2 cellular contexts compared by ENCODE assay signal in the genomic region with DNA sequence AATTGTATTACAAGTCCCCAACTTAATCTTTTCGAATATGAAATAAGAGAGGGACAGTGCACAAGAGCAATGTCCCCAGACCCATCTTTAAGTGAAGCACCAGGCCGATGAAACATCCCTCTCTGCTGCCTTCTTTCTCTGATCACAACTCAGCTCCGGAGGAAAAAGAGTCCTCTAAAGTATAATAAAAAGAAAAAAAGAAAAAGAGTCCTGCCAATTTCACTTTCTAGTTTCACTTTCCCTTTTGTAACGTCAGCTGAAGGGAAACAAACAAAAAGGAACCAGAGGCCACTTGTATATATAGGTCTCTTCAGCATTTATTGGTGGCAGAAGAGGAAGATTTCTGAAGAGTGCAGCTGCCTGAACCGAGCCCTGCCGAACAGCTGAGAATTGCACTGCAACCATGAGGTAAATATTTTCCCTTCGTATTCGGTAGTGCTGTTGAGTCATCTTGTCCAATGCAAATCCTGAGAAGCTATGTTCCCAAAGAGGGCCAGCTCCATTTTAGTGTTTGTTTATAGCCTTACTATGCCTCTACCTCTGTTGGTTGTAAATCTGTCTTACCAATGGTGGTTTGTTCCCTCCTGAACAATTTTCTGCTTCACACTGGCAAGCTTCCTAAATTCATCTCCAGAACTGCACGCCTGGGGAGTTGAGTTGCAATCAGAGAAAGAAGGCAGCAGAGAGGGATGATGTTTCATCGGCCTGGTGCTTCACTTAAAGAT.
TF ChIP-seq lines count a peak whose summit lies in the region.

A gene with protein sequence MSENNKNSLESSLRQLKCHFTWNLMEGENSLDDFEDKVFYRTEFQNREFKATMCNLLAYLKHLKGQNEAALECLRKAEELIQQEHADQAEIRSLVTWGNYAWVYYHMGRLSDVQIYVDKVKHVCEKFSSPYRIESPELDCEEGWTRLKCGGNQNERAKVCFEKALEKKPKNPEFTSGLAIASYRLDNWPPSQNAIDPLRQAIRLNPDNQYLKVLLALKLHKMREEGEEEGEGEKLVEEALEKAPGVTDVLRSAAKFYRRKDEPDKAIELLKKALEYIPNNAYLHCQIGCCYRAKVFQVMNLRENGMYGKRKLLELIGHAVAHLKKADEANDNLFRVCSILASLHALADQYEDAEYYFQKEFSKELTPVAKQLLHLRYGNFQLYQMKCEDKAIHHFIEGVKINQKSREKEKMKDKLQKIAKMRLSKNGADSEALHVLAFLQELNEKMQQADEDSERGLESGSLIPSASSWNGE (plus strand): TSS at position 326 of the 725 bp plus-strand sequence. CDS start 78 bp downstream, at position 404.

TF ChIP-seq in IMR-90, 13 proteins besides CTCF, POLR2A, EP300 and RAD21:
- TF ChIP-seq CHD1 (IDR thresholded peaks at IDR 0.05; ENCODE audit: low read depth, low read length) (no peak), CEBPB (IDR thresholded peaks at IDR 0.05; ENCODE audit: low read depth, low read length) (0 out of 2 replicates have a peak, but pooled peaks have one; percentile 43)

TF ChIP-seq in GM12878, 131 proteins besides CTCF, POLR2A, EP300 and RAD21 (continues in another document):
- TF ChIP-seq CREB1 (IDR thresholded peaks at IDR 0.05; ENCODE audit: low read depth) = no peak
- peak; percentile 50 for TF ChIP-seq ATF7 (IDR thresholded peaks at IDR 0.05; ENCODE audit: low read depth)
- no peak for TF ChIP-seq CEBPB (IDR thresholded peaks at IDR 0.05; ENCODE audit: borderline replicate concordance in 1 of 2, low read depth in 2 of 2, low read length in 2 of 2)
- TF ChIP-seq POLR2AphosphoS5 (IDR thresholded peaks at IDR 0.05; ENCODE audit: low read length) = peak; percentile 81
- no peak for TF ChIP-seq RB1 (IDR thresholded peaks at IDR 0.05; ENCODE audit: borderline replicate concordance)
- no peak for TF ChIP-seq JUND (IDR thresholded peaks at IDR 0.05; ENCODE audit: low read depth, low read length)
- TF ChIP-seq RCOR1 (conservative IDR thresholded peaks at IDR 0.05; ENCODE audit: low read depth, low read length) = no peak
- TF ChIP-seq, protein P1, sequence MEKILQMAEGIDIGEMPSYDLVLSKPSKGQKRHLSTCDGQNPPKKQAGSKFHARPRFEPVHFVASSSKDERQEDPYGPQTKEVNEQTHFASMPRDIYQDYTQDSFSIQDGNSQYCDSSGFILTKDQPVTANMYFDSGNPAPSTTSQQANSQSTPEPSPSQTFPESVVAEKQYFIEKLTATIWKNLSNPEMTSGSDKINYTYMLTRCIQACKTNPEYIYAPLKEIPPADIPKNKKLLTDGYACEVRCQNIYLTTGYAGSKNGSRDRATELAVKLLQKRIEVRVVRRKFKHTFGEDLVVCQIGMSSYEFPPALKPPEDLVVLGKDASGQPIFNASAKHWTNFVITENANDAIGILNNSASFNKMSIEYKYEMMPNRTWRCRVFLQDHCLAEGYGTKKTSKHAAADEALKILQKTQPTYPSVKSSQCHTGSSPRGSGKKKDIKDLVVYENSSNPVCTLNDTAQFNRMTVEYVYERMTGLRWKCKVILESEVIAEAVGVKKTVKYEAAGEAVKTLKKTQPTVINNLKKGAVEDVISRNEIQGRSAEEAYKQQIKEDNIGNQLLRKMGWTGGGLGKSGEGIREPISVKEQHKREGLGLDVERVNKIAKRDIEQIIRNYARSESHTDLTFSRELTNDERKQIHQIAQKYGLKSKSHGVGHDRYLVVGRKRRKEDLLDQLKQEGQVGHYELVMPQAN (conservative IDR thresholded peaks at IDR 0.05) = no peak
- 0 out of 2 replicates have a peak, but pooled peaks have one; percentile 44 for TF ChIP-seq ASH2L (IDR thresholded peaks at IDR 0.05; ENCODE audit: borderline replicate concordance, low read depth)
- 0 out of 2 replicates have a peak, but pooled peaks have one; percentile 18 for TF ChIP-seq IKZF1 (conservative IDR thresholded peaks at IDR 0.05)
- no peak for TF ChIP-seq NR2C2 (IDR thresholded peaks at IDR 0.05; ENCODE audit: borderline replicate concordance, control insufficient read depth, insufficient read length, low read depth)
- no peak for TF ChIP-seq ZNF217 (IDR thresholded peaks at IDR 0.05)
- TF ChIP-seq IKZF2 (IDR thresholded peaks at IDR 0.05) = peak in 1 of 2 experiments; percentile 41; a peak in 1 of 4 replicates
- TF ChIP-seq TAF1 (IDR thresholded peaks at IDR 0.05; ENCODE audit: borderline replicate concordance, low read depth, low read length) = peak; percentile 54; the same call in 1 of the 2 replicates
- no peak for TF ChIP-seq CREM (IDR thresholded peaks at IDR 0.05; ENCODE audit: low read depth)
- no peak for TF ChIP-seq FOS (IDR thresholded peaks at IDR 0.05; ENCODE audit: borderline replicate concordance, extremely low read depth, insufficient read length)
- no peak for TF ChIP-seq NFYA (IDR thresholded peaks at IDR 0.05; ENCODE audit: borderline replicate concordance, low read depth, low read length)
- no peak for TF ChIP-seq ZNF207 (IDR thresholded peaks at IDR 0.05; ENCODE audit: borderline replicate concordance)
- no peak for TF ChIP-seq ZNF622 (IDR thresholded peaks at IDR 0.05)
- TF ChIP-seq, protein P2, sequence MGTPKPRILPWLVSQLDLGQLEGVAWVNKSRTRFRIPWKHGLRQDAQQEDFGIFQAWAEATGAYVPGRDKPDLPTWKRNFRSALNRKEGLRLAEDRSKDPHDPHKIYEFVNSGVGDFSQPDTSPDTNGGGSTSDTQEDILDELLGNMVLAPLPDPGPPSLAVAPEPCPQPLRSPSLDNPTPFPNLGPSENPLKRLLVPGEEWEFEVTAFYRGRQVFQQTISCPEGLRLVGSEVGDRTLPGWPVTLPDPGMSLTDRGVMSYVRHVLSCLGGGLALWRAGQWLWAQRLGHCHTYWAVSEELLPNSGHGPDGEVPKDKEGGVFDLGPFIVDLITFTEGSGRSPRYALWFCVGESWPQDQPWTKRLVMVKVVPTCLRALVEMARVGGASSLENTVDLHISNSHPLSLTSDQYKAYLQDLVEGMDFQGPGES (IDR thresholded peaks at IDR 0.05) = no peak
- TF ChIP-seq GATAD2B (conservative IDR thresholded peaks at IDR 0.05; ENCODE audit: low read depth) = no peak
- TF ChIP-seq, protein P3, sequence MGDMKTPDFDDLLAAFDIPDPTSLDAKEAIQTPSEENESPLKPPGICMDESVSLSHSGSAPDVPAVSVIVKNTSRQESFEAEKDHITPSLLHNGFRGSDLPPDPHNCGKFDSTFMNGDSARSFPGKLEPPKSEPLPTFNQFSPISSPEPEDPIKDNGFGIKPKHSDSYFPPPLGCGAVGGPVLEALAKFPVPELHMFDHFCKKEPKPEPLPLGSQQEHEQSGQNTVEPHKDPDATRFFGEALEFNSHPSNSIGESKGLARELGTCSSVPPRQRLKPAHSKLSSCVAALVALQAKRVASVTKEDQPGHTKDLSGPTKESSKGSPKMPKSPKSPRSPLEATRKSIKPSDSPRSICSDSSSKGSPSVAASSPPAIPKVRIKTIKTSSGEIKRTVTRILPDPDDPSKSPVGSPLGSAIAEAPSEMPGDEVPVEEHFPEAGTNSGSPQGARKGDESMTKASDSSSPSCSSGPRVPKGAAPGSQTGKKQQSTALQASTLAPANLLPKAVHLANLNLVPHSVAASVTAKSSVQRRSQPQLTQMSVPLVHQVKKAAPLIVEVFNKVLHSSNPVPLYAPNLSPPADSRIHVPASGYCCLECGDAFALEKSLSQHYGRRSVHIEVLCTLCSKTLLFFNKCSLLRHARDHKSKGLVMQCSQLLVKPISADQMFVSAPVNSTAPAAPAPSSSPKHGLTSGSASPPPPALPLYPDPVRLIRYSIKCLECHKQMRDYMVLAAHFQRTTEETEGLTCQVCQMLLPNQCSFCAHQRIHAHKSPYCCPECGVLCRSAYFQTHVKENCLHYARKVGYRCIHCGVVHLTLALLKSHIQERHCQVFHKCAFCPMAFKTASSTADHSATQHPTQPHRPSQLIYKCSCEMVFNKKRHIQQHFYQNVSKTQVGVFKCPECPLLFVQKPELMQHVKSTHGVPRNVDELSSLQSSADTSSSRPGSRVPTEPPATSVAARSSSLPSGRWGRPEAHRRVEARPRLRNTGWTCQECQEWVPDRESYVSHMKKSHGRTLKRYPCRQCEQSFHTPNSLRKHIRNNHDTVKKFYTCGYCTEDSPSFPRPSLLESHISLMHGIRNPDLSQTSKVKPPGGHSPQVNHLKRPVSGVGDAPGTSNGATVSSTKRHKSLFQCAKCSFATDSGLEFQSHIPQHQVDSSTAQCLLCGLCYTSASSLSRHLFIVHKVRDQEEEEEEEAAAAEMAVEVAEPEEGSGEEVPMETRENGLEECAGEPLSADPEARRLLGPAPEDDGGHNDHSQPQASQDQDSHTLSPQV (IDR thresholded peaks at IDR 0.05) = no peak
- TF ChIP-seq EED (IDR thresholded peaks at IDR 0.05; ENCODE audit: low read depth) = peak; percentile 43; the same call in 1 of the 2 replicates
- TF ChIP-seq, protein P4, sequence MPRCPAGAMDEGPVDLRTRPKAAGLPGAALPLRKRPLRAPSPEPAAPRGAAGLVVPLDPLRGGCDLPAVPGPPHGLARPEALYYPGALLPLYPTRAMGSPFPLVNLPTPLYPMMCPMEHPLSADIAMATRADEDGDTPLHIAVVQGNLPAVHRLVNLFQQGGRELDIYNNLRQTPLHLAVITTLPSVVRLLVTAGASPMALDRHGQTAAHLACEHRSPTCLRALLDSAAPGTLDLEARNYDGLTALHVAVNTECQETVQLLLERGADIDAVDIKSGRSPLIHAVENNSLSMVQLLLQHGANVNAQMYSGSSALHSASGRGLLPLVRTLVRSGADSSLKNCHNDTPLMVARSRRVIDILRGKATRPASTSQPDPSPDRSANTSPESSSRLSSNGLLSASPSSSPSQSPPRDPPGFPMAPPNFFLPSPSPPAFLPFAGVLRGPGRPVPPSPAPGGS (IDR thresholded peaks at IDR 0.05; ENCODE audit: borderline replicate concordance, insufficient read depth, low read depth, low read length, poor library complexity, severe bottlenecking) = no peak
- TF ChIP-seq RAD51 (IDR thresholded peaks at IDR 0.05) = 0 out of 2 replicates have a peak, but pooled peaks have one; percentile 18
- no peak for TF ChIP-seq SUPT20H (IDR thresholded peaks at IDR 0.05; ENCODE audit: borderline replicate concordance, control insufficient read depth, low read depth, low read length)
- TF ChIP-seq SUZ12 (IDR thresholded peaks at IDR 0.05; ENCODE audit: unreplicated experiment) = no peak
- TF ChIP-seq, protein P5, sequence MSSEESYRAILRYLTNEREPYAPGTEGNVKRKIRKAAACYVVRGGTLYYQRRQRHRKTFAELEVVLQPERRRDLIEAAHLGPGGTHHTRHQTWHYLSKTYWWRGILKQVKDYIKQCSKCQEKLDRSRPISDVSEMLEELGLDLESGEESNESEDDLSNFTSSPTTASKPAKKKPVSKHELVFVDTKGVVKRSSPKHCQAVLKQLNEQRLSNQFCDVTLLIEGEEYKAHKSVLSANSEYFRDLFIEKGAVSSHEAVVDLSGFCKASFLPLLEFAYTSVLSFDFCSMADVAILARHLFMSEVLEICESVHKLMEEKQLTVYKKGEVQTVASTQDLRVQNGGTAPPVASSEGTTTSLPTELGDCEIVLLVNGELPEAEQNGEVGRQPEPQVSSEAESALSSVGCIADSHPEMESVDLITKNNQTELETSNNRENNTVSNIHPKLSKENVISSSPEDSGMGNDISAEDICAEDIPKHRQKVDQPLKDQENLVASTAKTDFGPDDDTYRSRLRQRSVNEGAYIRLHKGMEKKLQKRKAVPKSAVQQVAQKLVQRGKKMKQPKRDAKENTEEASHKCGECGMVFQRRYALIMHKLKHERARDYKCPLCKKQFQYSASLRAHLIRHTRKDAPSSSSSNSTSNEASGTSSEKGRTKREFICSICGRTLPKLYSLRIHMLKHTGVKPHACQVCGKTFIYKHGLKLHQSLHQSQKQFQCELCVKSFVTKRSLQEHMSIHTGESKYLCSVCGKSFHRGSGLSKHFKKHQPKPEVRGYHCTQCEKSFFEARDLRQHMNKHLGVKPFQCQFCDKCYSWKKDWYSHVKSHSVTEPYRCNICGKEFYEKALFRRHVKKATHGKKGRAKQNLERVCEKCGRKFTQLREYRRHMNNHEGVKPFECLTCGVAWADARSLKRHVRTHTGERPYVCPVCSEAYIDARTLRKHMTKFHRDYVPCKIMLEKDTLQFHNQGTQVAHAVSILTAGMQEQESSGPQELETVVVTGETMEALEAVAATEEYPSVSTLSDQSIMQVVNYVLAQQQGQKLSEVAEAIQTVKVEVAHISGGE (CRISPR knock-in tag; IDR thresholded peaks at IDR 0.05) = no peak
- TF ChIP-seq, protein P6, sequence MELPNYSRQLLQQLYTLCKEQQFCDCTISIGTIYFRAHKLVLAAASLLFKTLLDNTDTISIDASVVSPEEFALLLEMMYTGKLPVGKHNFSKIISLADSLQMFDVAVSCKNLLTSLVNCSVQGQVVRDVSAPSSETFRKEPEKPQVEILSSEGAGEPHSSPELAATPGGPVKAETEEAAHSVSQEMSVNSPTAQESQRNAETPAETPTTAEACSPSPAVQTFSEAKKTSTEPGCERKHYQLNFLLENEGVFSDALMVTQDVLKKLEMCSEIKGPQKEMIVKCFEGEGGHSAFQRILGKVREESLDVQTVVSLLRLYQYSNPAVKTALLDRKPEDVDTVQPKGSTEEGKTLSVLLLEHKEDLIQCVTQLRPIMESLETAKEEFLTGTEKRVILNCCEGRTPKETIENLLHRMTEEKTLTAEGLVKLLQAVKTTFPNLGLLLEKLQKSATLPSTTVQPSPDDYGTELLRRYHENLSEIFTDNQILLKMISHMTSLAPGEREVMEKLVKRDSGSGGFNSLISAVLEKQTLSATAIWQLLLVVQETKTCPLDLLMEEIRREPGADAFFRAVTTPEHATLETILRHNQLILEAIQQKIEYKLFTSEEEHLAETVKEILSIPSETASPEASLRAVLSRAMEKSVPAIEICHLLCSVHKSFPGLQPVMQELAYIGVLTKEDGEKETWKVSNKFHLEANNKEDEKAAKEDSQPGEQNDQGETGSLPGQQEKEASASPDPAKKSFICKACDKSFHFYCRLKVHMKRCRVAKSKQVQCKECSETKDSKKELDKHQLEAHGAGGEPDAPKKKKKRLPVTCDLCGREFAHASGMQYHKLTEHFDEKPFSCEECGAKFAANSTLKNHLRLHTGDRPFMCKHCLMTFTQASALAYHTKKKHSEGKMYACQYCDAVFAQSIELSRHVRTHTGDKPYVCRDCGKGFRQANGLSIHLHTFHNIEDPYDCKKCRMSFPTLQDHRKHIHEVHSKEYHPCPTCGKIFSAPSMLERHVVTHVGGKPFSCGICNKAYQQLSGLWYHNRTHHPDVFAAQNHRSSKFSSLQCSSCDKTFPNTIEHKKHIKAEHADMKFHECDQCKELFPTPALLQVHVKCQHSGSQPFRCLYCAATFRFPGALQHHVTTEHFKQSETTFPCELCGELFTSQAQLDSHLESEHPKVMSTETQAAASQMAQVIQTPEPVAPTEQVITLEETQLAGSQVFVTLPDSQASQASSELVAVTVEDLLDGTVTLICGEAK (IDR thresholded peaks at IDR 0.05; ENCODE audit: borderline replicate concordance) = no peak
- TF ChIP-seq POU2F2 (IDR thresholded peaks at IDR 0.05; ENCODE audit: borderline replicate concordance, low read depth, low read length) = peak; percentile 52; the same call in 2 of the 3 replicates
- no peak for TF ChIP-seq ESRRA (IDR thresholded peaks at IDR 0.05; ENCODE audit: low read length)
- no peak for TF ChIP-seq CBX5 (IDR thresholded peaks at IDR 0.05; ENCODE audit: low read depth)
- peak; percentile 82 for TF ChIP-seq ZNF384 (IDR thresholded peaks at IDR 0.05; ENCODE audit: borderline replicate concordance, low read depth, low read length)
- TF ChIP-seq KDM1A (IDR thresholded peaks at IDR 0.05; ENCODE audit: borderline replicate concordance) = no peak
- no peak for TF ChIP-seq TARDBP (IDR thresholded peaks at IDR 0.05; ENCODE audit: borderline replicate concordance)
- peak; percentile 52; the same call in 1 of the 2 replicates for TF ChIP-seq NFIC (IDR thresholded peaks at IDR 0.05; ENCODE audit: low read depth, low read length)
- no peak for TF ChIP-seq LARP7 (IDR thresholded peaks at IDR 0.05)
